ENCODE assay signal across 16 cellular contexts in genomic region chr4:153661215-153661822, GRCh38. TPM values are rescaled to one million over a fixed set of nuclear protein-coding genes. Genes with fewer than 3 reads are reported as not detected.
DNase-seq lines count a peak whose midpoint lies in the region; ATAC-seq and TF ChIP-seq lines count a peak whose summit lies in the region.
"Had no signal": no experiment of that assay in that cellular context is flagged by ENCODE, and none has a peak within 500 bp of the region (broad histone marks: within the 10 kb centered on the region; RNA-seq: fewer than 3 reads in every experiment).

No MANE protein-coding gene starts in this region.

- ATAC-seq in left cardiac atrium: peak; percentile 38 to 67
- ATAC-seq in activated naive CD8-positive, alpha-beta T cell treated with anti-CD3 and anti-CD28 coated beads, Interleukin-2, amount 50 U/mL, for 24 hours: no peak
- no peak for ATAC-seq in HG02588 (IDR thresholded peaks at IDR 0.05; ENCODE audit: unreplicated experiment)

- H3K9me3 ChIP-seq in ascending aorta: peaks cover 0 to 4% of the 10 kb centered on the region in 2 donors
- H3K9me3 ChIP-seq in skeletal muscle tissue (ENCODE audit: control insufficient read depth in 3 of 3, low read length in 3 of 3): no peaks in the 10 kb centered on the region
- no peaks in the 10 kb centered on the region for H3K9me3 ChIP-seq in vagina
- H3K9me3 ChIP-seq: MG63 had no signal

- intact Hi-C loops in ascending aorta (cut with DNase I): no loop called here
- intact Hi-C loops in left cardiac atrium (cut with DNase I): no loop called here
- intact Hi-C loops in vagina (cut with DNase I): no loop called here

- H3K36me3 ChIP-seq in ascending aorta: no peaks in the 10 kb centered on the region
- H3K36me3 ChIP-seq in skeletal muscle tissue (ENCODE audit: control insufficient read depth in 3 of 3, insufficient read depth in 3 of 3, low read length in 3 of 3): no peaks in the 10 kb centered on the region
- H3K36me3 ChIP-seq in vagina: no peaks in the 10 kb centered on the region
- H3K36me3 ChIP-seq: MG63 had no signal

- no peak for TF ChIP-seq POLR2A in vagina (IDR thresholded peaks at IDR 0.05)

- DNase-seq in HS-5 (ENCODE audit: low read depth) (peak; percentile 14), ascending aorta (ENCODE audit: low spot score in 2 of 2) (no peak), left cardiac atrium (no peak), vagina (ENCODE audit: extremely low spot score in 2 of 2) (no peak)
- no peak for DNase-seq in activated naive CD8-positive, alpha-beta T cell treated with anti-CD3 and anti-CD28 coated beads, Interleukin-2, amount 50 U/mL, for 24 hours
- no peak for DNase-seq in stimulated activated CD4-positive, alpha-beta T cell treated with anti-CD3 and anti-CD28 coated beads, Interleukin-4, amount 100 ng/mL, for 24 hours
- DNase-seq: activated T-cell treated with anti-CD3 and anti-CD28 coated beads, Interleukin-2, amount 50 U/mL, for 48 hours; CD4-positive, CD25-positive, alpha-beta regulatory T cell; erythroblast; MG63; NCI-H446; SHP77 treated with DMSO at 0.1 percent for 48 hours; stimulated activated CD8-positive, alpha-beta memory T cell treated with anti-CD3 and anti-CD28 coated beads, Interleukin-4, amount 100 ng/mL, for 48 hours had no signal

- no peak overlapping the region for H3K9ac ChIP-seq in skeletal muscle tissue (ENCODE audit: low read depth in 1 of 3, low read length in 3 of 3)

- H3K4me3 ChIP-seq in ascending aorta (no peak overlapping the region), skeletal muscle tissue (ENCODE audit: low read length in 3 of 3) (no peak overlapping the region), vagina (no peak overlapping the region)
- H3K4me3 ChIP-seq: MG63 had no signal

- H3K27me3 ChIP-seq in ascending aorta (no peaks in the 10 kb centered on the region), skeletal muscle tissue (ENCODE audit: control insufficient read depth in 3 of 3, insufficient read depth in 3 of 3, low read length in 3 of 3) (peaks cover 0 to 4% (median 0%) of the 10 kb centered on the region in 3 donors), vagina (no peaks in the 10 kb centered on the region)
- H3K27me3 ChIP-seq: MG63 had no signal

- H3K9me3 Mint-ChIP-seq in activated naive CD8-positive, alpha-beta T cell treated with anti-CD3 and anti-CD28 coated beads, Interleukin-2, amount 50 U/mL, for 24 hours: peaks cover 16% of the 10 kb centered on the region

- H3K27ac ChIP-seq in ascending aorta (peak overlapping the region; percentile 48 to 62), skeletal muscle tissue (ENCODE audit: low read depth, low read length) (peak overlapping the region; percentile 36), vagina (no peak overlapping the region)

- no peaks in the 10 kb centered on the region for H3K36me3 Mint-ChIP-seq in activated naive CD8-positive, alpha-beta T cell treated with anti-CD3 and anti-CD28 coated beads, Interleukin-2, amount 50 U/mL, for 24 hours (ENCODE audit: low read depth)

- no peaks in the 10 kb centered on the region for H3K4me1 Mint-ChIP-seq in activated naive CD8-positive, alpha-beta T cell treated with anti-CD3 and anti-CD28 coated beads, Interleukin-2, amount 50 U/mL, for 24 hours
- H3K4me1 Mint-ChIP-seq: CD4-positive, CD25-positive, alpha-beta regulatory T cell; nephron had no signal

- H3K4me1 ChIP-seq in ascending aorta: peaks cover 13 to 31% of the 10 kb centered on the region in 2 donors
- H3K4me1 ChIP-seq in skeletal muscle tissue (ENCODE audit: control insufficient read depth in 3 of 3, insufficient read depth in 3 of 3, low read length in 3 of 3): peaks cover 0 to 7% (median 4%) of the 10 kb centered on the region in 3 donors
- peaks cover 4% of the 10 kb centered on the region for H3K4me1 ChIP-seq in vagina

- H3K27ac Mint-ChIP-seq in activated naive CD8-positive, alpha-beta T cell treated with anti-CD3 and anti-CD28 coated beads, Interleukin-2, amount 50 U/mL, for 24 hours: no peak overlapping the region
- H3K27ac Mint-ChIP-seq: CD4-positive, CD25-positive, alpha-beta regulatory T cell; nephron had no signal

- no peak for TF ChIP-seq CTCF in ascending aorta (IDR thresholded peaks at IDR 0.05)
- no peak for TF ChIP-seq CTCF in vagina (IDR thresholded peaks at IDR 0.05)

- H3K27me3 Mint-ChIP-seq in activated naive CD8-positive, alpha-beta T cell treated with anti-CD3 and anti-CD28 coated beads, Interleukin-2, amount 50 U/mL, for 24 hours: peaks cover 5% of the 10 kb centered on the region

- H3K4me3 Mint-ChIP-seq in activated naive CD8-positive, alpha-beta T cell treated with anti-CD3 and anti-CD28 coated beads, Interleukin-2, amount 50 U/mL, for 24 hours: no peak overlapping the region
- H3K4me3 Mint-ChIP-seq: CD4-positive, CD25-positive, alpha-beta regulatory T cell; nephron had no signal

RNA-seq across cellular contexts. Expression of gene TLR2, which starts 22.8 kb away (rescaled TPM):
- 19.1 TPM for total RNA-seq in ascending aorta
- 10 to 100 TPM; 11.5 to 15.9 TPM for total RNA-seq in left cardiac atrium
- total RNA-seq in skeletal muscle tissue: 4.7 TPM
- total RNA-seq in vagina: 14.5 TPM

Comparison
In these comparisons a context has a peak if more than half of its experiments do, and no peak if none do; other contexts are left out.
1. ATAC-seq: peak in left cardiac atrium (2 of 2); none in activated naive CD8-positive, alpha-beta T cell treated with anti-CD3 and anti-CD28 coated beads, Interleukin-2, amount 50 U/mL, for 24 hours (single experiment) and HG02588 (single experiment).